In the genomic region with DNA sequence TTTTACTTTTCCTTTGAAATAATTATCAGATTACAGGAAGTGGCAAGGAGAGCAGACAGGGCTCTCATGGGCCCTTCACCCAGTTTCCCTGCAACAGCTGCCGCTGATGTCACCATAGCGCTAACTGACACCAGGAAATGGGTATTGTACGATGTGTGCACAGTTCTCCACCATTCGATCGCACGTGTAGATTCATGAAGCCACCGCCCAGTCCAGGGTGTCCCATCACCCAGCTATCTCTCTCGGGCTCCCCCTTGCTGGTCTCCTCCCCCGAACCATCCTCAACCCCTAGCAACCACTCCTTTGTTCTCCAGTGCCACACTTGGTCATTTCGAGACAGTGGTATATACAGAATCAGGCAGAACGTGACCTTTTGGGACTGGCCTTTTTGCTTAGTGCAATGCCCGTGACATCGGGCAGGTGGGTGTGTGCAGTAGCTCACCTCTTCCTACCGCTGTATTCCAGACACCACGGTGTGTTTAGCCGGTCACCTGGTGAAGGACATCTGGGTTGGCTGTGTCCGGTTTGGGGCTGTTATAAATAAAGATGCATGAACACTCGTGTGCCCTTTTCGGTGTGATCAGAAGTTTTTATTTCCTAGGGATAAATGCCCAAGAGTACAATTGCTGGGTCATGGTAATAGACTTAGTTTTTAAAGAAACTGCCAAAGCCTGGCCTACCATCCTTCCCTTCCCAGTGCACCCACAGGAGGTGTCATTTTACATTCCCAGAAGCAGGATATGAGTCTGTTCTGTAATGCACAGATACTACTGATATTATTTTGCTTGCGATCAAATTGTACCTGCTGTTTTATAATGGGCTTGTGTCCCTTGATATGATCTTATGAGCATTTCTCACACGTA, we compare ENCODE assay signal across 10 cellular contexts.
DNase-seq lines count a peak whose midpoint lies in the region; ATAC-seq, FAIRE-seq and TF ChIP-seq lines count a peak whose summit lies in the region.
"Had no signal": no experiment of that assay in that cellular context is flagged by ENCODE, and none has a peak within 500 bp of the region (broad histone marks: within the 10 kb centered on the region; RNA-seq: fewer than 3 reads in every experiment).

No MANE protein-coding gene starts in this region.

- TF ChIP-seq CTCF in CD8-positive, alpha-beta T cell (IDR thresholded peaks at IDR 0.05): no peak
- no peak for TF ChIP-seq CTCF in PC-9 (conservative IDR thresholded peaks at IDR 0.05)

- intact Hi-C loops in CD8-positive, alpha-beta T cell (cut with DNase I, micrococcal nuclease): no loop called here
- intact Hi-C loops in PC-9 (cut with micrococcal nuclease; ENCODE audit: unreplicated experiment): no loop called here

- no peaks in the 10 kb centered on the region for H4K20me1 ChIP-seq in PC-9 (ENCODE audit: insufficient read depth)

- no peaks in the 10 kb centered on the region for H3K36me3 ChIP-seq in CD8-positive, alpha-beta T cell (ENCODE audit: insufficient read depth, low read length)
- no peaks in the 10 kb centered on the region for H3K36me3 ChIP-seq in PC-9 (ENCODE audit: low read depth)
- no peaks in the 10 kb centered on the region for H3K36me3 ChIP-seq in small intestine (ENCODE audit: control insufficient read depth in 2 of 2, insufficient read depth in 2 of 2, low read length in 2 of 2)

- H3K36me3 Mint-ChIP-seq in CD8-positive, alpha-beta T cell: no peaks in the 10 kb centered on the region

- 79 to 84% (median 83%) methylated on average over 21 of the region's 21 CpGs for WGBS in small intestine, 3 donors

- H3K79me2 ChIP-seq in PC-9 (ENCODE audit: low read depth): no peaks in the 10 kb centered on the region

- no peak for FAIRE-seq in small intestine (lab: Jason Lieb, UNC)

- CTCF ChIA-PET in CD8-positive, alpha-beta T cell (lab: Charles Lee): interaction anchor here (0.8 kb wide), 1 partner anchor 31 kb away, joined by 3 read pairs; no protein-coding TSS in a partner anchor
- CTCF ChIA-PET in PC-9 (lab: Charles Lee): no interaction called here

- H3K27ac Mint-ChIP-seq in CD8-positive, alpha-beta T cell: no peak overlapping the region
- H3K27ac Mint-ChIP-seq: T-helper 1 cell treated with Interleukin-12 subunit alpha and Interleukin-12 subunit beta and Interleukin-4 antibody, amounts not matched to agents 30 μg/mL and 1 μg/mL, for 36 hours had no signal

- no peaks in the 10 kb centered on the region for H3K27me3 Mint-ChIP-seq in CD8-positive, alpha-beta T cell (ENCODE audit: low read depth)

- H3K4me1 Mint-ChIP-seq in CD8-positive, alpha-beta T cell (ENCODE audit: low read depth): peaks cover 4% of the 10 kb centered on the region

- H3K9me2 ChIP-seq in PC-9 (ENCODE audit: insufficient read depth): no peaks in the 10 kb centered on the region

- H3K4me3 Mint-ChIP-seq in CD8-positive, alpha-beta T cell: no peak overlapping the region
- H3K4me3 Mint-ChIP-seq: T-helper 1 cell treated with Interleukin-12 subunit alpha and Interleukin-12 subunit beta and Interleukin-4 antibody, amounts not matched to agents 30 μg/mL and 1 μg/mL, for 36 hours had no signal

- no peak overlapping the region for H3K4me3 ChIP-seq in CD8-positive, alpha-beta T cell (ENCODE audit: low read depth, low read length)
- H3K4me3 ChIP-seq in PC-9 (peak overlapping the region; percentile 30; the same call in 1 of the 2 replicates), small intestine (ENCODE audit: low read depth in 1 of 2, low read length in 2 of 2) (no peak overlapping the region)
- H3K4me3 ChIP-seq: lung had no signal

- peaks cover 18% of the 10 kb centered on the region for H3F3A ChIP-seq in PC-9 (ENCODE audit: insufficient read depth, low read depth)

- H3K27me3 ChIP-seq in CD8-positive, alpha-beta T cell (ENCODE audit: insufficient read depth, low read length): no peaks in the 10 kb centered on the region
- H3K27me3 ChIP-seq in PC-9 (ENCODE audit: insufficient read depth, low read depth) (no peaks in the 10 kb centered on the region), small intestine (ENCODE audit: control insufficient read depth in 2 of 2, insufficient read depth in 2 of 2, low read length in 2 of 2) (peaks cover 0 to 2% of the 10 kb centered on the region in 2 donors)

- POLR2A ChIA-PET in CD8-positive, alpha-beta T cell (lab: Charles Lee): no interaction called here
- POLR2A ChIA-PET in PC-9 (lab: Charles Lee; ENCODE audit: unreplicated experiment): interaction anchor here (0.6 kb wide), 1 partner anchor 25 kb away, joined by 5 read pairs; no protein-coding TSS in a partner anchor

- peak overlapping the region; percentile 66; the same call in 1 of the 2 replicates for H2AFZ ChIP-seq in PC-9

- H3K4me1 ChIP-seq in CD8-positive, alpha-beta T cell (ENCODE audit: insufficient read depth, low read length): no peaks in the 10 kb centered on the region
- H3K4me1 ChIP-seq in PC-9 (replicated peaks; ENCODE audit: insufficient read depth) (peaks cover 33% of the 10 kb centered on the region), small intestine (ENCODE audit: control insufficient read depth in 2 of 2, insufficient read depth in 1 of 2, low read depth in 1 of 2, low read length in 1 of 2) (no peaks in the 10 kb centered on the region)

- peak overlapping the region; percentile 56 for H3K4me2 ChIP-seq in PC-9

- peak; percentile 36 for ATAC-seq in CD8-positive, alpha-beta T cell
- no peak for ATAC-seq in GM18909 (IDR thresholded peaks at IDR 0.05; ENCODE audit: poor library complexity, unreplicated experiment)
- no peak for ATAC-seq in HG03175 (IDR thresholded peaks at IDR 0.05; ENCODE audit: unreplicated experiment)

- no TSS peak for BruUV-seq in PC-9 (replicated peaks; lab: Mats Ljungman, UMichigan)

- no peak for DNase-seq in CD8-positive, alpha-beta T cell
- DNase-seq in LHCN-M2 (ENCODE audit: low read depth): peak; percentile 72
- DNase-seq in PC-9: peak; percentile 67 to 86
- peak; percentile 29 for DNase-seq in mucosa of gallbladder (ENCODE audit: low spot score)
- DNase-seq in glomerular visceral epithelial cell (ENCODE audit: extremely low spot score): no peak
- DNase-seq in small intestine: no peak

- H3K9me3 Mint-ChIP-seq in CD8-positive, alpha-beta T cell: peaks cover 5% of the 10 kb centered on the region
- H3K9me3 Mint-ChIP-seq: T-helper 1 cell treated with Interleukin-12 subunit alpha and Interleukin-12 subunit beta and Interleukin-4 antibody, amounts not matched to agents 30 μg/mL and 1 μg/mL, for 36 hours had no signal

- no peak overlapping the region for H3K27ac ChIP-seq in CD8-positive, alpha-beta T cell (ENCODE audit: low read depth, low read length)
- H3K27ac ChIP-seq in PC-9: peak overlapping the region; percentile 92
- no peak overlapping the region for H3K27ac ChIP-seq in small intestine (ENCODE audit: low read depth in 1 of 2, low read length in 1 of 2)

- H3K9me3 ChIP-seq in CD8-positive, alpha-beta T cell (ENCODE audit: low read length): no peaks in the 10 kb centered on the region
- no peaks in the 10 kb centered on the region for H3K9me3 ChIP-seq in PC-9 (ENCODE audit: insufficient read depth, low read depth)
- H3K9me3 ChIP-seq in small intestine (ENCODE audit: control insufficient read depth, low read depth): no peaks in the 10 kb centered on the region

Comparison
In these comparisons a context has a peak if more than half of its experiments do, and no peak if none do; other contexts are left out.
1. DNase-seq: peak in LHCN-M2 (single experiment), PC-9 (2 of 2) and mucosa of gallbladder (single experiment); none in CD8-positive, alpha-beta T cell (0 of 7), glomerular visceral epithelial cell (single experiment) and small intestine (single experiment).